Comparison of ENCODE assay signal across 1 cellular context in genomic region chr2:61460168-61460567, GRCh38.
TF ChIP-seq lines count a peak whose summit lies in the region.

No MANE protein-coding gene starts in this region.

TF ChIP-seq in K562, 482 proteins besides CTCF, POLR2A, EP300 and RAD21 (continued from another document):
- TF ChIP-seq MBD1 (CRISPR knock-in tag; IDR thresholded peaks at IDR 0.05) (no peak), ARID1B (IDR thresholded peaks at IDR 0.05) (peak; percentile 40; the same call in 1 of the 2 replicates), HSF4 (CRISPR knock-in tag; IDR thresholded peaks at IDR 0.05; ENCODE audit: borderline replicate concordance) (no peak), ZNF589 (CRISPR knock-in tag; IDR thresholded peaks at IDR 0.05; ENCODE audit: low read depth) (peak; percentile 57), SIN3A (IDR thresholded peaks at IDR 0.05; ENCODE audit: borderline replicate concordance in 2 of 2, control insufficient read depth in 1 of 2, low read depth in 2 of 2, low read length in 2 of 2) (no peak), ZC3H8 (IDR thresholded peaks at IDR 0.05) (no peak), ZBTB17 (CRISPR knock-in tag; IDR thresholded peaks at IDR 0.05) (no peak)
- TF ChIP-seq, protein P1, sequence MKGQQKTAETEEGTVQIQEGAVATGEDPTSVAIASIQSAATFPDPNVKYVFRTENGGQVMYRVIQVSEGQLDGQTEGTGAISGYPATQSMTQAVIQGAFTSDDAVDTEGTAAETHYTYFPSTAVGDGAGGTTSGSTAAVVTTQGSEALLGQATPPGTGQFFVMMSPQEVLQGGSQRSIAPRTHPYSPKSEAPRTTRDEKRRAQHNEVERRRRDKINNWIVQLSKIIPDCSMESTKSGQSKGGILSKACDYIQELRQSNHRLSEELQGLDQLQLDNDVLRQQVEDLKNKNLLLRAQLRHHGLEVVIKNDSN (CRISPR knock-in tag; IDR thresholded peaks at IDR 0.05): no peak
- TF ChIP-seq, protein P2, sequence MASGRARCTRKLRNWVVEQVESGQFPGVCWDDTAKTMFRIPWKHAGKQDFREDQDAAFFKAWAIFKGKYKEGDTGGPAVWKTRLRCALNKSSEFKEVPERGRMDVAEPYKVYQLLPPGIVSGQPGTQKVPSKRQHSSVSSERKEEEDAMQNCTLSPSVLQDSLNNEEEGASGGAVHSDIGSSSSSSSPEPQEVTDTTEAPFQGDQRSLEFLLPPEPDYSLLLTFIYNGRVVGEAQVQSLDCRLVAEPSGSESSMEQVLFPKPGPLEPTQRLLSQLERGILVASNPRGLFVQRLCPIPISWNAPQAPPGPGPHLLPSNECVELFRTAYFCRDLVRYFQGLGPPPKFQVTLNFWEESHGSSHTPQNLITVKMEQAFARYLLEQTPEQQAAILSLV (tag; IDR thresholded peaks at IDR 0.05): no peak
- TF ChIP-seq, protein P3, sequence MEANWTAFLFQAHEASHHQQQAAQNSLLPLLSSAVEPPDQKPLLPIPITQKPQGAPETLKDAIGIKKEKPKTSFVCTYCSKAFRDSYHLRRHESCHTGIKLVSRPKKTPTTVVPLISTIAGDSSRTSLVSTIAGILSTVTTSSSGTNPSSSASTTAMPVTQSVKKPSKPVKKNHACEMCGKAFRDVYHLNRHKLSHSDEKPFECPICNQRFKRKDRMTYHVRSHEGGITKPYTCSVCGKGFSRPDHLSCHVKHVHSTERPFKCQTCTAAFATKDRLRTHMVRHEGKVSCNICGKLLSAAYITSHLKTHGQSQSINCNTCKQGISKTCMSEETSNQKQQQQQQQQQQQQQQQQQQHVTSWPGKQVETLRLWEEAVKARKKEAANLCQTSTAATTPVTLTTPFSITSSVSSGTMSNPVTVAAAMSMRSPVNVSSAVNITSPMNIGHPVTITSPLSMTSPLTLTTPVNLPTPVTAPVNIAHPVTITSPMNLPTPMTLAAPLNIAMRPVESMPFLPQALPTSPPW (CRISPR knock-in tag; IDR thresholded peaks at IDR 0.05): no peak
